15 cellular contexts compared by ENCODE assay signal in genomic region chr1:236800623-236801022, GRCh38.
"Had no signal": no experiment of that assay in that cellular context is flagged by ENCODE, and none has a peak within 500 bp of the region (broad histone marks: within the 10 kb centered on the region; RNA-seq: fewer than 3 reads in every experiment).

No MANE protein-coding gene starts in this region.

- H3K27me3 ChIP-seq: ascending aorta, cardiac muscle cell, esophagus muscularis mucosa, heart left ventricle, stomach had no signal

- H3K27ac Mint-ChIP-seq: WTC11 had no signal

- H3K4me3 Mint-ChIP-seq: neural crest cell, WTC11 had no signal

- H3K27ac ChIP-seq: ascending aorta, cardiac muscle cell, esophagus muscularis mucosa, heart left ventricle, thoracic aorta had no signal

- ATAC-seq: heart left ventricle, WTC11 had no signal

- H3K9me3 Mint-ChIP-seq: neural crest cell, WTC11 had no signal

- DNase-seq: activated CD4-positive, alpha-beta T cell treated with anti-CD3 and anti-CD28 coated beads, Interleukin-2, amount 50 U/mL, for 48 hours; activated CD8-positive, alpha-beta memory T cell treated with anti-CD3 and anti-CD28 coated beads, Interleukin-2, amount 50 U/mL, for 48 hours; activated effector memory CD4-positive, alpha-beta T cell treated with anti-CD3 and anti-CD28 coated beads, Interleukin-2, amount 50 U/mL, for 16 hours; foreskin melanocyte; heart left ventricle; islet precursor cell; SK-N-SH; stimulated activated CD4-positive, alpha-beta T cell treated with anti-CD3 and anti-CD28 coated beads, Interleukin-2, amount 100 ng/mL, for 48 hours; stomach had no signal

- H3K36me3 Mint-ChIP-seq: WTC11 had no signal
